ENCODE assay signal across 20 cellular contexts in the genomic region with DNA sequence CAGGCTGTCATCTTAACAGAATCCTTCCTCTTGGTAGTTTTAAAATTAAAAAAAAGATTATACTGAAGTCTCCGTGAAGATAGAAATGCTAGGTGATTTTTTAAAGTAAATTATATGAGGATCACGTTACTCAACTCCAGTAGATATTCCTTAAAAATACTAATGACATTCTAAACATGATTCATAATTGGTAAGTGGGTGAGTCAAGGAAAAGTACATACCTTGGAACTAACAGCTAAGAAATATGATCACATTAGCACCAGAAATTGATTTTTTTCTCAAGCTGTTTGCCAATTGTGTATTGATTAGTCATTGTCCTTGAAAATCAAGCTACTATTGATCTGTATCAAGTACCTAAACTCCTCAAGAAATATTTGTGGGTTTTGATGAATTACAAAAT.
"Had no signal": no experiment of that assay in that cellular context is flagged by ENCODE, and none has a peak within 500 bp of the region (broad histone marks: within the 10 kb centered on the region; RNA-seq: fewer than 3 reads in every experiment).

No MANE protein-coding gene starts in this region.

- H3K9me3 ChIP-seq: esophagus muscularis mucosa, left ventricle myocardium inferior, lower lobe of right lung, pancreas, suprapubic skin, thyroid gland had no signal

- H3K4me1 ChIP-seq: esophagus muscularis mucosa, left ventricle myocardium inferior, lower lobe of right lung, pancreas, suprapubic skin, thyroid gland had no signal

- H3K36me3 ChIP-seq: esophagus muscularis mucosa, left ventricle myocardium inferior, lower lobe of right lung, pancreas, suprapubic skin, thyroid gland had no signal

- H3K27ac ChIP-seq: epithelial cell of prostate, esophagus muscularis mucosa, left ventricle myocardium inferior, lower lobe of right lung, pancreas, suprapubic skin, thyroid gland had no signal

- DNase-seq: effector memory CD4-positive, alpha-beta T cell; immature natural killer cell; left cardiac atrium; left ventricle myocardium inferior; lower lobe of right lung; mesenchymal stem cell; midbrain; occipital lobe; pancreas; right cardiac atrium; stimulated activated CD4-positive, alpha-beta T cell treated with anti-CD3 and anti-CD28 coated beads, Interleukin-2, amount 100 ng/mL, for 48 hours; stimulated activated naive CD8-positive, alpha-beta T cell treated with anti-CD3 and anti-CD28 coated beads, Interleukin-15, Interleukin-2, amounts not matched to agents 100 U/mL and 50 U/mL, for 24 hours; thyroid gland had no signal

- ATAC-seq: left cardiac atrium; lower lobe of right lung; pancreas; right cardiac atrium; stimulated activated naive CD8-positive, alpha-beta T cell treated with anti-CD3 and anti-CD28 coated beads, Interleukin-15, Interleukin-2, amounts not matched to agents 100 U/mL and 50 U/mL, for 24 hours had no signal

- H3K4me3 ChIP-seq: esophagus muscularis mucosa, left ventricle myocardium inferior, lower lobe of right lung, pancreas, smooth muscle cell, suprapubic skin, thyroid gland had no signal

- FAIRE-seq: endometrium, keratinocyte, pancreas, urothelium cell line had no signal

- H3K4me2 ChIP-seq: smooth muscle cell had no signal

- H3K27me3 ChIP-seq: esophagus muscularis mucosa, pancreas, suprapubic skin, thyroid gland had no signal
